1 cellular context compared by ENCODE assay signal in genomic region chr3:52222319-52223221, GRCh38.
TF ChIP-seq lines count a peak whose summit lies in the region.

No MANE protein-coding gene starts in this region.

TF ChIP-seq in K562, 482 proteins besides CTCF, POLR2A, EP300 and RAD21:
- peak; percentile 51 for TF ChIP-seq ZBTB33 (CRISPR knock-in tag; IDR thresholded peaks at IDR 0.05)
- no peak for TF ChIP-seq NFRKB (IDR thresholded peaks at IDR 0.05; ENCODE audit: low read depth)
- no peak for TF ChIP-seq ZNF318 (IDR thresholded peaks at IDR 0.05; ENCODE audit: borderline replicate concordance in 1 of 2, low read depth in 1 of 2)
